ENCODE assay signal across 1 cellular context in genomic region chr17:17830740-17831207, GRCh38.
TF ChIP-seq lines count a peak whose summit lies in the region.

No MANE protein-coding gene starts in this region.

TF ChIP-seq in HepG2, 621 proteins besides CTCF, POLR2A, EP300 and RAD21 (continued from another document and continues in another):
- TF ChIP-seq ZBTB46 (CRISPR knock-in tag; IDR thresholded peaks at IDR 0.05; ENCODE audit: borderline replicate concordance) (no peak), ZNF343 (CRISPR knock-in tag; IDR thresholded peaks at IDR 0.05) (no peak), ZNF468 (CRISPR knock-in tag; IDR thresholded peaks at IDR 0.05) (no peak), ZNF790 (CRISPR knock-in tag; IDR thresholded peaks at IDR 0.05; ENCODE audit: borderline replicate concordance) (peak; percentile 70; the same call in 1 of the 2 replicates), NFATC3 (CRISPR knock-in tag; IDR thresholded peaks at IDR 0.05) (no peak), ZBTB7B (CRISPR knock-in tag; IDR thresholded peaks at IDR 0.05) (peak; percentile 84), MEIS1 (CRISPR knock-in tag; IDR thresholded peaks at IDR 0.05; ENCODE audit: borderline replicate concordance) (peak; percentile 99; the same call in 1 of the 2 replicates), SMAD3 (CRISPR knock-in tag; IDR thresholded peaks at IDR 0.05) (peak; percentile 71; the same call in 1 of the 2 replicates), HOXA9 (CRISPR knock-in tag; IDR thresholded peaks at IDR 0.05; ENCODE audit: borderline replicate concordance) (no peak), SUZ12 (IDR thresholded peaks at IDR 0.05; ENCODE audit: low read depth, low read length) (no peak), RBFOX2 (IDR thresholded peaks at IDR 0.05; ENCODE audit: low read depth, low read length) (0 out of 2 replicates have a peak, but pooled peaks have one; percentile 44), BRD4 (CRISPR knock-in tag; IDR thresholded peaks at IDR 0.05) (no peak), ZNF430 (CRISPR knock-in tag; IDR thresholded peaks at IDR 0.05) (peak; percentile 94; the same call in 1 of the 2 replicates), ZNF558 (CRISPR knock-in tag; IDR thresholded peaks at IDR 0.05; ENCODE audit: borderline replicate concordance) (peak; percentile 86; the same call in 1 of the 2 replicates), ZNF75D (CRISPR knock-in tag; IDR thresholded peaks at IDR 0.05; ENCODE audit: borderline replicate concordance) (no peak), ARNT2 (CRISPR knock-in tag; IDR thresholded peaks at IDR 0.05; ENCODE audit: low read depth) (peak; percentile 82), REST (IDR thresholded peaks at IDR 0.05; ENCODE audit: borderline replicate concordance in 1 of 2, low read depth in 1 of 2, low read length in 2 of 2) (peak in 1 of 2 experiments; percentile 41; a peak in 1 of 4 replicates), ISX (CRISPR knock-in tag; conservative IDR thresholded peaks at IDR 0.05) (no peak), ZBTB39 (CRISPR knock-in tag; IDR thresholded peaks at IDR 0.05) (no peak), ZNF552 (CRISPR knock-in tag; IDR thresholded peaks at IDR 0.05; ENCODE audit: borderline replicate concordance) (peak; percentile 88), ZFX (CRISPR knock-in tag; IDR thresholded peaks at IDR 0.05; ENCODE audit: low read depth) (peak; percentile 88), ZNF775 (CRISPR knock-in tag; IDR thresholded peaks at IDR 0.05; ENCODE audit: borderline replicate concordance) (no peak), MAFG (CRISPR knock-in tag; IDR thresholded peaks at IDR 0.05) (no peak), HNRNPLL (IDR thresholded peaks at IDR 0.05; ENCODE audit: low read depth, low read length, poor library complexity, severe bottlenecking) (peak; percentile 40), PHF5A (CRISPR knock-in tag; IDR thresholded peaks at IDR 0.05; ENCODE audit: low read depth, unreplicated experiment) (no peak), ZNF619 (CRISPR knock-in tag; IDR thresholded peaks at IDR 0.05) (no peak), ZNF432 (CRISPR knock-in tag; IDR thresholded peaks at IDR 0.05; ENCODE audit: borderline replicate concordance) (no peak), ZNF275 (CRISPR knock-in tag; IDR thresholded peaks at IDR 0.05; ENCODE audit: borderline replicate concordance) (no peak), ZNF564 (CRISPR knock-in tag; IDR thresholded peaks at IDR 0.05) (no peak; the same call in 1 of the 2 replicates), ZBTB7A (CRISPR knock-in tag; IDR thresholded peaks at IDR 0.05) (no peak), ZZZ3 (CRISPR knock-in tag; IDR thresholded peaks at IDR 0.05; ENCODE audit: borderline replicate concordance) (no peak), CAMTA2 (CRISPR knock-in tag; IDR thresholded peaks at IDR 0.05; ENCODE audit: borderline replicate concordance) (no peak), HES4 (CRISPR knock-in tag; IDR thresholded peaks at IDR 0.05; ENCODE audit: borderline replicate concordance) (peak; percentile 88; the same call in 1 of the 2 replicates), FOXK1 (CRISPR knock-in tag; IDR thresholded peaks at IDR 0.05; ENCODE audit: borderline replicate concordance, low read depth) (peak; percentile 94), ZNF883 (CRISPR knock-in tag; IDR thresholded peaks at IDR 0.05; ENCODE audit: not compliant biosample characterization) (no peak), LCORL (IDR thresholded peaks at IDR 0.05) (no peak), LCORL (CRISPR knock-in tag; IDR thresholded peaks at IDR 0.05) (peak; percentile 98), ZNF562 (CRISPR knock-in tag; IDR thresholded peaks at IDR 0.05; ENCODE audit: borderline replicate concordance) (no peak), ATF7 (IDR thresholded peaks at IDR 0.05) (no peak), ATF7 (CRISPR knock-in tag; IDR thresholded peaks at IDR 0.05) (peak; percentile 55; the same call in 1 of the 2 replicates), ZNF83 (CRISPR knock-in tag; IDR thresholded peaks at IDR 0.05; ENCODE audit: borderline replicate concordance) (no peak), AGO2 (optimal IDR thresholded peaks at IDR 0.05; ENCODE audit: low read depth, low read length) (peak; percentile 32), ZNF547 (CRISPR knock-in tag; IDR thresholded peaks at IDR 0.05) (no peak), NFKBIZ (CRISPR knock-in tag; IDR thresholded peaks at IDR 0.05) (no peak), TAF1 (CRISPR knock-in tag; IDR thresholded peaks at IDR 0.05) (0 out of 2 replicates have a peak, but pooled peaks have one; percentile 19), SNAPC2 (CRISPR knock-in tag; IDR thresholded peaks at IDR 0.05) (no peak), ZNF367 (CRISPR knock-in tag; IDR thresholded peaks at IDR 0.05; ENCODE audit: borderline replicate concordance) (no peak), HIC2 (CRISPR knock-in tag; IDR thresholded peaks at IDR 0.05; ENCODE audit: low read depth) (peak; percentile 94), TMF1 (CRISPR knock-in tag; IDR thresholded peaks at IDR 0.05; ENCODE audit: low read depth) (no peak), CREB1 (IDR thresholded peaks at IDR 0.05) (peak; percentile 25; the same call in 1 of the 2 replicates), CREB1 (CRISPR knock-in tag; IDR thresholded peaks at IDR 0.05) (no peak)
- TF ChIP-seq, protein P1, sequence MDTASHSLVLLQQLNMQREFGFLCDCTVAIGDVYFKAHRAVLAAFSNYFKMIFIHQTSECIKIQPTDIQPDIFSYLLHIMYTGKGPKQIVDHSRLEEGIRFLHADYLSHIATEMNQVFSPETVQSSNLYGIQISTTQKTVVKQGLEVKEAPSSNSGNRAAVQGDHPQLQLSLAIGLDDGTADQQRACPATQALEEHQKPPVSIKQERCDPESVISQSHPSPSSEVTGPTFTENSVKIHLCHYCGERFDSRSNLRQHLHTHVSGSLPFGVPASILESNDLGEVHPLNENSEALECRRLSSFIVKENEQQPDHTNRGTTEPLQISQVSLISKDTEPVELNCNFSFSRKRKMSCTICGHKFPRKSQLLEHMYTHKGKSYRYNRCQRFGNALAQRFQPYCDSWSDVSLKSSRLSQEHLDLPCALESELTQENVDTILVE (CRISPR knock-in tag; IDR thresholded peaks at IDR 0.05), result peak; percentile 22; the same call in 1 of the 2 replicates
- TF ChIP-seq, protein P2, sequence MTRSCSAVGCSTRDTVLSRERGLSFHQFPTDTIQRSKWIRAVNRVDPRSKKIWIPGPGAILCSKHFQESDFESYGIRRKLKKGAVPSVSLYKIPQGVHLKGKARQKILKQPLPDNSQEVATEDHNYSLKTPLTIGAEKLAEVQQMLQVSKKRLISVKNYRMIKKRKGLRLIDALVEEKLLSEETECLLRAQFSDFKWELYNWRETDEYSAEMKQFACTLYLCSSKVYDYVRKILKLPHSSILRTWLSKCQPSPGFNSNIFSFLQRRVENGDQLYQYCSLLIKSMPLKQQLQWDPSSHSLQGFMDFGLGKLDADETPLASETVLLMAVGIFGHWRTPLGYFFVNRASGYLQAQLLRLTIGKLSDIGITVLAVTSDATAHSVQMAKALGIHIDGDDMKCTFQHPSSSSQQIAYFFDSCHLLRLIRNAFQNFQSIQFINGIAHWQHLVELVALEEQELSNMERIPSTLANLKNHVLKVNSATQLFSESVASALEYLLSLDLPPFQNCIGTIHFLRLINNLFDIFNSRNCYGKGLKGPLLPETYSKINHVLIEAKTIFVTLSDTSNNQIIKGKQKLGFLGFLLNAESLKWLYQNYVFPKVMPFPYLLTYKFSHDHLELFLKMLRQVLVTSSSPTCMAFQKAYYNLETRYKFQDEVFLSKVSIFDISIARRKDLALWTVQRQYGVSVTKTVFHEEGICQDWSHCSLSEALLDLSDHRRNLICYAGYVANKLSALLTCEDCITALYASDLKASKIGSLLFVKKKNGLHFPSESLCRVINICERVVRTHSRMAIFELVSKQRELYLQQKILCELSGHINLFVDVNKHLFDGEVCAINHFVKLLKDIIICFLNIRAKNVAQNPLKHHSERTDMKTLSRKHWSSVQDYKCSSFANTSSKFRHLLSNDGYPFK (CRISPR knock-in tag; IDR thresholded peaks at IDR 0.05; ENCODE audit: borderline replicate concordance), result peak; percentile 65; the same call in 1 of the 2 replicates
- TF ChIP-seq, protein P3, sequence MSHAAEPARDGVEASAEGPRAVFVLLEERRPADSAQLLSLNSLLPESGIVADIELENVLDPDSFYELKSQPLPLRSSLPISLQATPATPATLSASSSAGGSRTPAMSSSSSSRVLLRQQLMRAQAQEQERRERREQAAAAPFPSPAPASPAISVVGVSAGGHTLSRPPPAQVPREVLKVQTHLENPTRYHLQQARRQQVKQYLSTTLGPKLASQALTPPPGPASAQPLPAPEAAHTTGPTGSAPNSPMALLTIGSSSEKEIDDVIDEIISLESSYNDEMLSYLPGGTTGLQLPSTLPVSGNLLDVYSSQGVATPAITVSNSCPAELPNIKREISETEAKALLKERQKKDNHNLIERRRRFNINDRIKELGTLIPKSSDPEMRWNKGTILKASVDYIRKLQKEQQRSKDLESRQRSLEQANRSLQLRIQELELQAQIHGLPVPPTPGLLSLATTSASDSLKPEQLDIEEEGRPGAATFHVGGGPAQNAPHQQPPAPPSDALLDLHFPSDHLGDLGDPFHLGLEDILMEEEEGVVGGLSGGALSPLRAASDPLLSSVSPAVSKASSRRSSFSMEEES (CRISPR knock-in tag; IDR thresholded peaks at IDR 0.05), result peak; percentile 87
- TF ChIP-seq, protein P4, sequence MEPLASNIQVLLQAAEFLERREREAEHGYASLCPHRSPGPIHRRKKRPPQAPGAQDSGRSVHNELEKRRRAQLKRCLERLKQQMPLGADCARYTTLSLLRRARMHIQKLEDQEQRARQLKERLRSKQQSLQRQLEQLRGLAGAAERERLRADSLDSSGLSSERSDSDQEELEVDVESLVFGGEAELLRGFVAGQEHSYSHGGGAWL (CRISPR knock-in tag; IDR thresholded peaks at IDR 0.05), result peak; percentile 96
